In the genomic region with DNA sequence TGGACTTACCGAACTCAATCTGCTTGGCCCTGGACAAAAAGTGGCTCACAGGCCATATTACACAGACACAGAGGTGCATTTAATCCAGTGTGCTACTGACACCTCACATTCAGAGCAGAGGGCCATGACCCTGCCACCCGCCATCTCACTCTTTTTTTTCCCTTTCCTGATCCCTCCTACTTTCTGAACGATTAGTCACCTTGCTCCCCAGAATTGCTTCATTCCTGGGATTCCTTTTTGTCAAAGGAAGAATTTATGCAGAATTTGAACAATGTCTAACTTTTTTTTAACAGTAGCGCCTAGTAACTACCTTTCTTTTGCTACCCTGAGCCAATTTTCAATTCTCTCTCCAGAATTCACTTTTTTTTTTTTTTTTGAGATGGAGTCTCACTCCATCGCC, we compare ENCODE assay signal across 1 cellular context.
TF ChIP-seq lines count a peak whose summit lies in the region.

No MANE protein-coding gene starts in this region.

TF ChIP-seq in HEK293, 187 proteins besides CTCF, POLR2A, EP300 and RAD21 (continued from another document):
- TF ChIP-seq REST (tag by site-specific recombination; IDR thresholded peaks at IDR 0.05) (no peak), GLIS2 (tag by site-specific recombination; IDR thresholded peaks at IDR 0.05) (no peak)
